8 cellular contexts compared by ENCODE assay signal in the genomic region with DNA sequence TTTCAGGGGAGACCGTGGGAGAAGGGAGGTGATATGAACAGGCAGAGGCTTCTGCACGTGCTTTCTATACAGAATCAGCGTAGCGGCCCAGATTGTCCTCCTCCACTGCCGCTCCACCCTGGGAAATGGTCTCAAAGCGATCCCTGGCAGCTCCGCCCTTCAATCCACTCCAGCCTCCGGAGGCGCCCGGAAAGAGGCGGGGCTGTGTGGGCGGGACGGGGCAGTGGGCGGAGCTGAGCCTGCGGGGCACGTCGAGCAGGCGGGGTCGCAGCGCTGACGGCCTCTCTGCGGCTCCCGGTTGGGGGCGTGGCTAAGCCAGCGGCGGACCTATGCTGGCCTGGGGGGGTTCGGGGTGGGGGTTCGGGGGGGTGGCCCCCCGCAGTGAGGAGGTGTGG. TPM values are rescaled to one million over a fixed set of nuclear protein-coding genes. Genes with fewer than 3 reads are reported as not detected.
A peak's percentile ranks its signal among the peaks of the same experiment; 100 is the strongest.
DNase-seq lines count a peak whose midpoint lies in the region; ATAC-seq and TF ChIP-seq lines count a peak whose summit lies in the region.

No MANE protein-coding gene starts in this region.

- CTCF ChIA-PET in OCI-LY7 (lab: Charles Lee; ENCODE audit: unreplicated experiment), result no interaction called here

- no TSS peak for BruUV-seq in OCI-LY7 (replicated peaks; lab: Mats Ljungman, UMichigan)

- ATAC-seq in GM21423 (IDR thresholded peaks at IDR 0.05; ENCODE audit: unreplicated experiment), result peak; percentile 95
- peak; percentile 94 to 96 for ATAC-seq in natural killer cell treated with Interleukin-12 subunit alpha and Interleukin-12 subunit beta and Interleukin-15 and Interleukin-18, amount 100 ng/mL, for 72 hours
- peak; percentile 93 for ATAC-seq in stimulated activated memory B cell treated with anti-CD40 and anti-IgM and Interleukin-4, amounts not matched to agents 10 μg/mL and 1 μg/mL and 100 μg/mL, for 72 hours

- peaks cover 0 to 5% of the 10 kb centered on the region in 2 donors for H3K27me3 Mint-ChIP-seq in natural killer cell treated with Interleukin-12 subunit alpha and Interleukin-12 subunit beta and Interleukin-15 and Interleukin-18, amount 100 ng/mL, for 72 hours
- peaks cover 27% of the 10 kb centered on the region for H3K27me3 Mint-ChIP-seq in stimulated activated memory B cell treated with anti-CD40 and anti-IgM and Interleukin-4, amounts not matched to agents 10 μg/mL and 1 μg/mL and 100 μg/mL, for 72 hours

- H3K9me2 ChIP-seq in OCI-LY7 (ENCODE audit: insufficient read depth, low read length), result no peaks in the 10 kb centered on the region

- intact Hi-C loops in OCI-LY7 (cut with micrococcal nuclease; ENCODE audit: unreplicated experiment), result no loop called here

- H3K4me2 ChIP-seq in OCI-LY7 (ENCODE audit: low read length), result peak overlapping the region; percentile 52; the same call in 1 of the 2 replicates

- no peak overlapping the region for H2AFZ ChIP-seq in OCI-LY7 (ENCODE audit: low read length)

- H3K4me1 Mint-ChIP-seq in natural killer cell treated with Interleukin-12 subunit alpha and Interleukin-12 subunit beta and Interleukin-15 and Interleukin-18, amount 100 ng/mL, for 72 hours (ENCODE audit: low read depth in 2 of 2), result peaks cover 0 to 3% of the 10 kb centered on the region in 2 donors
- no peaks in the 10 kb centered on the region for H3K4me1 Mint-ChIP-seq in stimulated activated memory B cell treated with anti-CD40 and anti-IgM and Interleukin-4, amounts not matched to agents 10 μg/mL and 1 μg/mL and 100 μg/mL, for 72 hours

- POLR2A ChIA-PET in OCI-LY7 (lab: Charles Lee), result interaction anchor here (0.6 to 1.0 kb wide), 2 partner anchors 9 kb away, joined by 4 read pairs; no protein-coding TSS in a partner anchor

- H3K36me3 ChIP-seq in OCI-LY7 (ENCODE audit: insufficient read depth, low read length), result no peaks in the 10 kb centered on the region

- H3K36me3 Mint-ChIP-seq in natural killer cell treated with Interleukin-12 subunit alpha and Interleukin-12 subunit beta and Interleukin-15 and Interleukin-18, amount 100 ng/mL, for 72 hours, result no peaks in the 10 kb centered on the region
- no peaks in the 10 kb centered on the region for H3K36me3 Mint-ChIP-seq in stimulated activated memory B cell treated with anti-CD40 and anti-IgM and Interleukin-4, amounts not matched to agents 10 μg/mL and 1 μg/mL and 100 μg/mL, for 72 hours

- H3K27ac Mint-ChIP-seq in natural killer cell treated with Interleukin-12 subunit alpha and Interleukin-12 subunit beta and Interleukin-15 and Interleukin-18, amount 100 ng/mL, for 72 hours, result no peak overlapping the region
- H3K27ac Mint-ChIP-seq in stimulated activated memory B cell treated with anti-CD40 and anti-IgM and Interleukin-4, amounts not matched to agents 10 μg/mL and 1 μg/mL and 100 μg/mL, for 72 hours, result no peak overlapping the region

- no peaks in the 10 kb centered on the region for H3K9me3 Mint-ChIP-seq in natural killer cell treated with Interleukin-12 subunit alpha and Interleukin-12 subunit beta and Interleukin-15 and Interleukin-18, amount 100 ng/mL, for 72 hours
- no peaks in the 10 kb centered on the region for H3K9me3 Mint-ChIP-seq in stimulated activated memory B cell treated with anti-CD40 and anti-IgM and Interleukin-4, amounts not matched to agents 10 μg/mL and 1 μg/mL and 100 μg/mL, for 72 hours

- no peaks in the 10 kb centered on the region for H3K9me3 ChIP-seq in OCI-LY7 (ENCODE audit: low read length)

- TF ChIP-seq CTCF in OCI-LY7 (conservative IDR thresholded peaks at IDR 0.05; ENCODE audit: low read length), result no peak

- H3K4me3 Mint-ChIP-seq in natural killer cell treated with Interleukin-12 subunit alpha and Interleukin-12 subunit beta and Interleukin-15 and Interleukin-18, amount 100 ng/mL, for 72 hours, result peak overlapping the region; percentile 68
- peak overlapping the region; percentile 62 for H3K4me3 Mint-ChIP-seq in stimulated activated memory B cell treated with anti-CD40 and anti-IgM and Interleukin-4, amounts not matched to agents 10 μg/mL and 1 μg/mL and 100 μg/mL, for 72 hours

- H3K4me1 ChIP-seq in OCI-LY7 (ENCODE audit: insufficient read depth, low read length, poor library complexity, severe bottlenecking), result no peaks in the 10 kb centered on the region

- H3K27ac ChIP-seq in OCI-LY7 (ENCODE audit: low read depth, low read length, poor library complexity, severe bottlenecking), result no peak overlapping the region

- peak; percentile 72 for DNase-seq in COLO668 (lab: John Stamatoyannopoulos, UW; ENCODE audit: unreplicated experiment)
- peak in 74 of 76 experiments; percentile 1 to 83 (median 59) for DNase-seq in HUDEP-2 (lab: John Stamatoyannopoulos, UW; ENCODE audit: unreplicated experiment in 76 of 76)
- peak; percentile 58 for DNase-seq in OCI-LY7 (ENCODE audit: low spot score)
- peak; percentile 89 to 91 for DNase-seq in activated T-cell treated with anti-CD3 and anti-CD28 coated beads, Interleukin-2, amount 50 U/mL, for 48 hours
- DNase-seq in fibroblast of gingiva (ENCODE audit: low read depth), result peak; percentile 38
- peak; percentile 89 for DNase-seq in natural killer cell treated with Interleukin-12 subunit alpha and Interleukin-12 subunit beta and Interleukin-15 and Interleukin-18, amount 100 ng/mL, for 72 hours (ENCODE audit: low spot score)

- H3K79me2 ChIP-seq in OCI-LY7 (ENCODE audit: insufficient read depth, low read depth, low read length), result no peaks in the 10 kb centered on the region

- peak overlapping the region; percentile 56 for H3K4me3 ChIP-seq in OCI-LY7 (ENCODE audit: low read depth, low read length, poor library complexity, severe bottlenecking)

- no peaks in the 10 kb centered on the region for H4K20me1 ChIP-seq in OCI-LY7 (ENCODE audit: insufficient read depth, low read length)

RNA-seq across cellular contexts. Expression of gene SMIM10L2A, which starts 0.2 kb away (rescaled TPM):
- total RNA-seq in OCI-LY7 (2014; rRNA removed; shearing (Covaris generic)), result not detected in 2 replicates
- total RNA-seq in OCI-LY7 (2022), result 0.13 and 0.19 TPM in 2 replicates
- under 1 TPM in 1 of 2 donors, not detected in 1; 0.05 TPM for total RNA-seq in natural killer cell treated with Interleukin-12 subunit alpha and Interleukin-12 subunit beta and Interleukin-15 and Interleukin-18, amount 100 ng/mL, for 72 hours

Comparison
In these comparisons a context has a peak if more than half of its experiments do, and no peak if none do; other contexts are left out.
1. DNase-seq: peak in every context shown above with its lines; median percentile 90 in activated T-cell treated with anti-CD3 and anti-CD28 coated beads, Interleukin-2, amount 50 U/mL, for 48 hours; 89 in natural killer cell treated with Interleukin-12 subunit alpha and Interleukin-12 subunit beta and Interleukin-15 and Interleukin-18, amount 100 ng/mL, for 72 hours; 72 in COLO668; 59 in HUDEP-2; 58 in OCI-LY7; 38 in fibroblast of gingiva.